In the genomic region with DNA sequence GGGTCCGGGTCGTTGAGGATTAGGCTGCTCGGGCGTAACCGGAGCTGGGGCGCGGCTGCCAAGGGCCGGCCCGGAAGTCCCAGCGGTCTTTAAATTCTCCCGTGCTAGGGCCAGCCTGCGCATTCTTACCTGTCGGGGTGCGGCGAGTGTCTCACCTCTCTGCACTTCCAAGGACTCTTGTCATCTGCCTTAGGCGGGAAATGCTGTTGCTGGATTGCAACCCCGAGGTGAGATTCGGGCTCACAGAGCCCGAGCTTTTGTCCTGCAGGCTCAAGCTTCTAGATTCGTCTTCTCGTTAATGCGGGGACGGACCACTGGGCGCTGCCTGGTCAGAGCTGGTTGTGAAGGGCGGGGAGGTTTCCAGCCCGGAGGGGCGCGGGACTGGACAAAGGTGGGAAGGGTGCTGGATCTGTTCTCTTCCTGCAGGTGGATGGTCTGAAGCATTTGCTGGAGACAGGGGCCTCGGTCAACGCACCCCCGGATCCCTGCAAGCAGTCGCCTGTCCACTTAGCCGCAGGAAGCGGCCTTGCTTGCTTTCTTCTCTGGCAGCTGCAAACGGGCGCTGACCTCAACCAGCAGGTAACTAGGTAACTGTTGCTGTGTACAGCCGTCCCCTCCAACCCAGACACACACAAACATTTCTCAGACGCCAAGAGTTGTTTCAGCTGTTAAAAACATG, we compare ENCODE assay signal across 8 cellular contexts. TPM values are rescaled to one million over a fixed set of nuclear protein-coding genes. Genes with fewer than 3 reads are reported as not detected.
DNase-seq lines count a peak whose midpoint lies in the region; ATAC-seq and TF ChIP-seq lines count a peak whose summit lies in the region.

TSS of gene ANKRD37 (plus strand) at position 118 of the 679 bp plus-strand sequence. CDS start at position 201, 83 bp downstream.

- H3K9me3 ChIP-seq in esophagus (ENCODE audit: control insufficient read depth in 2 of 2, insufficient read depth in 1 of 2, low read depth in 1 of 2, low read length in 1 of 2) (no peaks in the 10 kb centered on the region), mucosa of rectum (ENCODE audit: control insufficient read depth in 2 of 2, low read length in 2 of 2) (no peaks in the 10 kb centered on the region)

- no peaks in the 10 kb centered on the region for H3K4me1 ChIP-seq in esophagus (ENCODE audit: control insufficient read depth in 2 of 2, insufficient read depth in 2 of 2, low read length in 1 of 2)
- H3K4me1 ChIP-seq in mucosa of rectum (ENCODE audit: control insufficient read depth in 2 of 2, insufficient read depth in 2 of 2, low read length in 2 of 2): peaks cover 8 to 10% of the 10 kb centered on the region in 2 donors

- intact Hi-C loops in T-helper 1 cell treated with Interleukin-12 subunit alpha and Interleukin-12 subunit beta and Interleukin-4 antibody, amounts not matched to agents 30 ng/mL and 1 ng/mL, for 36 hours (cut with micrococcal nuclease): loop anchor here (1.0 to 10.0 kb wide), 9 partner anchors 28 to 1953 kb away; partner anchors contain the start of genes CCDC110, CDKN2AIP, IRF2 and SNX25

- H3K27ac ChIP-seq in esophagus (ENCODE audit: low read depth in 2 of 2, low read length in 1 of 2) (peak within 1 kb of the TSS; percentile 100), mucosa of rectum (ENCODE audit: low read depth in 2 of 2, low read length in 2 of 2) (peak within 1 kb of the TSS; percentile 99 to 100)

- peaks cover 0 to 3% of the 10 kb centered on the region in 2 donors for H3K36me3 ChIP-seq in esophagus (ENCODE audit: control insufficient read depth in 2 of 2, insufficient read depth in 2 of 2, low read length in 1 of 2)
- peaks cover 13 to 16% of the 10 kb centered on the region in 2 donors for H3K36me3 ChIP-seq in mucosa of rectum (ENCODE audit: control insufficient read depth in 2 of 2, insufficient read depth in 2 of 2, low read length in 2 of 2)

- WGBS in esophagus, 2 donors: 7 to 10% methylated on average over 38 of the region's 38 CpGs

- peak; percentile 27 for DNase-seq in HPDE6-E6E7 (ENCODE audit: extremely low spot score)
- DNase-seq in GM13976 (ENCODE audit: low spot score): no peak

- in situ Hi-C loops in GM13976 (cut with MboI; ENCODE audit: low sequenced_read_pairs, unreplicated experiment): no loop called here

- H3K9ac ChIP-seq in mucosa of rectum (ENCODE audit: low read depth in 1 of 2, low read length in 2 of 2): peak within 1 kb of the TSS; percentile 83 to 97

- no peak for TF ChIP-seq CTCF in GM13976 (IDR thresholded peaks at IDR 0.05; ENCODE audit: borderline replicate concordance, control extremely low read depth, extremely low read depth, insufficient read depth, missing control alignments)

- ATAC-seq in GM18909 (IDR thresholded peaks at IDR 0.05; ENCODE audit: poor library complexity, unreplicated experiment): no peak
- ATAC-seq in GM19328 (IDR thresholded peaks at IDR 0.05; ENCODE audit: unreplicated experiment): no peak

- no peaks in the 10 kb centered on the region for H3K27me3 ChIP-seq in esophagus (ENCODE audit: control insufficient read depth in 1 of 2, insufficient read depth in 2 of 2, low read length in 2 of 2)
- H3K27me3 ChIP-seq in mucosa of rectum (ENCODE audit: control insufficient read depth in 2 of 2, insufficient read depth in 2 of 2, low read length in 2 of 2): no peaks in the 10 kb centered on the region

- H3K4me3 ChIP-seq in GM08714 (ENCODE audit: low read length): peak within 1 kb of the TSS; percentile 71
- H3K4me3 ChIP-seq in esophagus (ENCODE audit: low read depth in 1 of 2, low read length in 2 of 2): peak within 1 kb of the TSS; percentile 54 to 77
- peak within 1 kb of the TSS; percentile 82 to 86 for H3K4me3 ChIP-seq in mucosa of rectum (ENCODE audit: low read length in 2 of 2)

RNA-seq across cellular contexts. Expression of gene ANKRD37, which starts in this region (rescaled TPM):
- total RNA-seq in T-helper 1 cell treated with Interleukin-12 subunit alpha and Interleukin-12 subunit beta and Interleukin-4 antibody, amounts not matched to agents 30 ng/mL and 1 ng/mL, for 36 hours: 9.4 and 10.1 TPM in 2 replicates
- polyA plus RNA-seq in esophagus: 100 to 1,000 TPM in 1 of 2 donors, 10 to 100 TPM in 1; 64.1 to 112 TPM
